Comparison of ENCODE assay signal across 4 cellular contexts in genomic region chr7:129603594-129603993, GRCh38. TPM values are rescaled to one million over a fixed set of nuclear protein-coding genes. Genes with fewer than 3 reads are reported as not detected.
DNase-seq lines count a peak whose midpoint lies in the region; ATAC-seq lines count a peak whose summit lies in the region.
"Not testable (repeated sequence)": the region's sequence is repeated elsewhere in the genome, so short reads cannot be mapped to it uniquely, and the experiment has no call there.

No MANE protein-coding gene starts in this region.

- peaks cover 28% of the 10 kb centered on the region for H3K4me1 Mint-ChIP-seq in activated T-helper 17 cell treated with anti-CD3 and anti-CD28 coated beads, Interleukin-2, amount 50 U/mL, for 72 hours
- H3K4me1 Mint-ChIP-seq in stimulated activated effector memory CD8-positive, alpha-beta T cell treated with anti-CD3 and anti-CD28 coated beads, Interleukin-12 subunit alpha, Interleukin-12 subunit beta, amount 100 ng/mL, for 72 hours: peaks cover 42% of the 10 kb centered on the region

- not testable (repeated sequence) for H3K9me3 Mint-ChIP-seq in activated T-helper 17 cell treated with anti-CD3 and anti-CD28 coated beads, Interleukin-2, amount 50 U/mL, for 72 hours; stimulated activated effector memory CD8-positive, alpha-beta T cell treated with anti-CD3 and anti-CD28 coated beads, Interleukin-12 subunit alpha, Interleukin-12 subunit beta, amount 100 ng/mL, for 72 hours

- peak; percentile 22 for DNase-seq in M059J (ENCODE audit: low read depth)
- DNase-seq in stimulated activated effector memory CD8-positive, alpha-beta T cell treated with anti-CD3 and anti-CD28 coated beads, Interleukin-12 subunit alpha, Interleukin-12 subunit beta, amount 100 ng/mL, for 72 hours (ENCODE audit: low spot score in 2 of 2): not testable (repeated sequence)

- not testable (repeated sequence) for H3K4me3 Mint-ChIP-seq in activated T-helper 17 cell treated with anti-CD3 and anti-CD28 coated beads, Interleukin-2, amount 50 U/mL, for 72 hours; stimulated activated effector memory CD8-positive, alpha-beta T cell treated with anti-CD3 and anti-CD28 coated beads, Interleukin-12 subunit alpha, Interleukin-12 subunit beta, amount 100 ng/mL, for 72 hours

- not testable (repeated sequence) for H3K27ac Mint-ChIP-seq in activated T-helper 17 cell treated with anti-CD3 and anti-CD28 coated beads, Interleukin-2, amount 50 U/mL, for 72 hours; stimulated activated effector memory CD8-positive, alpha-beta T cell treated with anti-CD3 and anti-CD28 coated beads, Interleukin-12 subunit alpha, Interleukin-12 subunit beta, amount 100 ng/mL, for 72 hours

- not testable (repeated sequence) for H3K27me3 Mint-ChIP-seq in activated T-helper 17 cell treated with anti-CD3 and anti-CD28 coated beads, Interleukin-2, amount 50 U/mL, for 72 hours

- peaks cover 16% of the 10 kb centered on the region for H3K36me3 Mint-ChIP-seq in activated T-helper 17 cell treated with anti-CD3 and anti-CD28 coated beads, Interleukin-2, amount 50 U/mL, for 72 hours (ENCODE audit: low read depth)
- H3K36me3 Mint-ChIP-seq in stimulated activated effector memory CD8-positive, alpha-beta T cell treated with anti-CD3 and anti-CD28 coated beads, Interleukin-12 subunit alpha, Interleukin-12 subunit beta, amount 100 ng/mL, for 72 hours: peaks cover 13% of the 10 kb centered on the region

- peak; percentile 58 to 61 for ATAC-seq in activated CD4-positive, CD25-positive, alpha-beta regulatory T cell treated with anti-CD3 and anti-CD28 coated beads, Interleukin-2, amount 50 U/mL, for 24 hours
- peak; percentile 42 for ATAC-seq in activated T-helper 17 cell treated with anti-CD3 and anti-CD28 coated beads, Interleukin-2, amount 50 U/mL, for 72 hours (replicated peaks)
- ATAC-seq in stimulated activated effector memory CD8-positive, alpha-beta T cell treated with anti-CD3 and anti-CD28 coated beads, Interleukin-12 subunit alpha, Interleukin-12 subunit beta, amount 100 ng/mL, for 72 hours: peak; percentile 54

RNA-seq across cellular contexts. Expression of gene NRF1, which starts 7.9 kb away (rescaled TPM):
- total RNA-seq in M059J (2014; rRNA removed; shearing (Covaris generic)): 13.3 and 20.2 TPM in 2 replicates
- total RNA-seq in activated T-helper 17 cell treated with anti-CD3 and anti-CD28 coated beads, Interleukin-2, amount 50 U/mL, for 72 hours: 10 to 100 TPM; 15.3 to 22.5 TPM
